ENCODE assay signal across 27 cellular contexts in the genomic region with DNA sequence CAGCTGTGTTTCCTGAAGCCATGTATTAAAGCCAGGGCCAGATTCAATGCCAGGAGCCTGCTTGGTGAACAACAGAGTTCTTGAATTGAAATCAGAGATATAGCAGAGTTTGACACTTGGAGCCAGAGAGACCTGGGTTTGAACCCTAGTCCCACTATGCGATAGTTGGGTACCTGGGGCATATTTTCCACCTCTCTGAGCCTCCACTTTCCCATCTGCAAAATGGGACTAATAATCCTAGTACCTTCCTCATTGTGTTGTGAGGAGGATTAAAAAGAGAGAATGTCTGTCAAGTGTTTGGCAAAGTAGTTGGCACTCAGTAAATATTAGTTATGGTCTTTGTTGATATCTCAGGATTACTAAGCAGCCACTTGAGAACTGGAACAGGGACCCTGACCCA. TPM values are rescaled to one million over a fixed set of nuclear protein-coding genes. Genes with fewer than 3 reads are reported as not detected.
"Had no signal": no experiment of that assay in that cellular context is flagged by ENCODE, and none has a peak within 500 bp of the region (broad histone marks: within the 10 kb centered on the region; RNA-seq: fewer than 3 reads in every experiment).

No MANE protein-coding gene starts in this region.

- ATAC-seq: natural killer cell; psoas muscle; right cardiac atrium; sciatic nerve; stimulated activated memory B cell treated with anti-CD40 and anti-IgM and Interleukin-4, amounts not matched to agents 10 μg/mL and 1 μg/mL and 100 μg/mL, for 72 hours; stimulated activated naive CD8-positive, alpha-beta T cell treated with anti-CD3 and anti-CD28 coated beads, Interleukin-15, amount 100 ng/mL, for 72 hours; stimulated activated naive CD8-positive, alpha-beta T cell treated with anti-CD3 and anti-CD28 coated beads, Interleukin-15, Interleukin-2, amounts not matched to agents 100 U/mL and 50 U/mL, for 24 hours; upper lobe of right lung had no signal

- DNase-seq: natural killer cell; occipital lobe; ovary; psoas muscle; right cardiac atrium; spleen; stimulated activated CD4-positive, alpha-beta T cell treated with anti-CD3 and anti-CD28 coated beads, Interleukin-12 subunit alpha, Interleukin-12 subunit beta, amount 100 ng/mL, for 4 hours; stimulated activated CD4-positive, alpha-beta T cell treated with anti-CD3 and anti-CD28 coated beads, Interleukin-1b, Interleukin-23, amount 100 ng/mL, for 48 hours; stimulated activated CD4-positive, alpha-beta T cell treated with anti-CD3 and anti-CD28 coated beads, Interleukin-4, amount 100 ng/mL, for 1 hour; stimulated activated CD4-positive, alpha-beta T cell treated with anti-CD3 and anti-CD28 coated beads, Interleukin-4, amount 100 ng/mL, for 4 hours; stimulated activated CD8-positive, alpha-beta memory T cell treated with anti-CD3 and anti-CD28 coated beads, Interleukin-4, amount 100 ng/mL, for 48 hours; stimulated activated naive CD4-positive, alpha-beta T cell; stimulated activated naive CD8-positive, alpha-beta T cell treated with anti-CD3 and anti-CD28 coated beads, Interleukin-15, amount 100 ng/mL, for 72 hours; stimulated activated naive CD8-positive, alpha-beta T cell treated with anti-CD3 and anti-CD28 coated beads, Interleukin-15, Interleukin-2, amounts not matched to agents 100 U/mL and 50 U/mL, for 24 hours; substantia nigra; testis; tibial artery; transverse colon; upper lobe of right lung; uterus had no signal

- H3K36me3 ChIP-seq: neural progenitor cell, ovary, spleen, suprapubic skin, tibial artery, transverse colon, upper lobe of right lung, uterus had no signal

- H2AFZ ChIP-seq: neural progenitor cell, parathyroid adenoma had no signal

- H3K9ac ChIP-seq: neural progenitor cell, parathyroid adenoma had no signal

- H3K4me3 ChIP-seq: neural progenitor cell, ovary, psoas muscle, skin epidermis, smooth muscle cell, spleen, suprapubic skin, testis, tibial artery, transverse colon, upper lobe of right lung, uterus had no signal

- H3K9me3 ChIP-seq: ovary, psoas muscle, suprapubic skin, testis, tibial artery, transverse colon, upper lobe of right lung, uterus had no signal

- H3K27ac ChIP-seq: neural progenitor cell, ovary, parathyroid adenoma, psoas muscle, skin epidermis, spleen, suprapubic skin, testis, tibial artery, transverse colon, upper lobe of right lung, uterus had no signal

- H3K4me2 ChIP-seq: neural progenitor cell, smooth muscle cell had no signal

- H3K27me3 ChIP-seq: ovary, testis, uterus had no signal

- H3K4me1 ChIP-seq: parathyroid adenoma, suprapubic skin, testis, upper lobe of right lung, uterus had no signal

- H3K79me2 ChIP-seq: parathyroid adenoma had no signal

RNA-seq across cellular contexts. Expression of a gene that starts 6.0 kb away (rescaled TPM):
- total RNA-seq: right cardiac atrium, suprapubic skin, upper lobe of right lung had no signal
- polyA plus RNA-seq: right cardiac atrium, smooth muscle cell had no signal
